Comparison of ENCODE assay signal across 8 cellular contexts in genomic region chr18:9102391-9103216, GRCh38. TPM values are rescaled to one million over a fixed set of nuclear protein-coding genes. Genes with fewer than 3 reads are reported as not detected.
A peak's percentile ranks its signal among the peaks of the same experiment; 100 is the strongest.
DNase-seq lines count a peak whose midpoint lies in the region; ATAC-seq, FAIRE-seq and TF ChIP-seq lines count a peak whose summit lies in the region.

NDUFV2 (plus strand) TSS chr18:9102699; CDS start chr18:9102744, 45 bp downstream.

- H2AFZ ChIP-seq in neuronal stem cell (ENCODE audit: low read length), result peak within 1 kb of the TSS; percentile 90

- H3K27ac ChIP-seq in neuronal stem cell (replicated peaks; ENCODE audit: low read length), result peak within 1 kb of the TSS; percentile 52
- peak within 1 kb of the TSS; percentile 95 for H3K27ac ChIP-seq in subcutaneous abdominal adipose tissue (ENCODE audit: low read depth, low read length)

- CTCF ChIA-PET in activated naive CD4-positive, alpha-beta T cell treated with anti-CD3 and anti-CD28 coated beads for 36 hours (lab: Charles Lee), result interaction anchor here (0.7 to 3.0 kb wide), 11 partner anchors 9 to 465 kb away, joined by 3 to 13 read pairs (median 4); no protein-coding TSS in a partner anchor

- no peak within 1 kb of the TSS for H2AK5ac ChIP-seq in neuronal stem cell (ENCODE audit: low read depth, low read length)

- H3K9me3 Mint-ChIP-seq in activated naive CD4-positive, alpha-beta T cell treated with anti-CD3 and anti-CD28 coated beads for 36 hours, result no peaks in the 10 kb centered on the region

- no peak within 1 kb of the TSS for H4K91ac ChIP-seq in neuronal stem cell (ENCODE audit: low read depth, low read length, poor library complexity)

- H2BK12ac ChIP-seq in neuronal stem cell (ENCODE audit: low read length), result no peak within 1 kb of the TSS

- peaks cover 43% of the 10 kb centered on the region for H3K36me3 Mint-ChIP-seq in activated naive CD4-positive, alpha-beta T cell treated with anti-CD3 and anti-CD28 coated beads for 36 hours (ENCODE audit: low read depth)

- H3K27ac Mint-ChIP-seq in activated naive CD4-positive, alpha-beta T cell treated with anti-CD3 and anti-CD28 coated beads for 36 hours, result peak within 1 kb of the TSS; percentile 95

- H3K23ac ChIP-seq in neuronal stem cell (ENCODE audit: low read depth, low read length, poor library complexity), result peak within 1 kb of the TSS; percentile 70

- H3K9me3 ChIP-seq in neuronal stem cell (replicated peaks in 1 of 2; ENCODE audit: control insufficient read depth in 2 of 2, insufficient read depth in 1 of 2, low read depth in 1 of 2, low read length in 2 of 2), result no peaks in the 10 kb centered on the region
- no peaks in the 10 kb centered on the region for H3K9me3 ChIP-seq in subcutaneous abdominal adipose tissue (ENCODE audit: control insufficient read depth in 5 of 5, low read length in 5 of 5)

- no peaks in the 10 kb centered on the region for H3K79me1 ChIP-seq in neuronal stem cell (ENCODE audit: low read depth, low read length)

- ATAC-seq in HG02571 (IDR thresholded peaks at IDR 0.05; ENCODE audit: unreplicated experiment), result peak; percentile 89

- intact Hi-C loops in activated naive CD4-positive, alpha-beta T cell treated with anti-CD3 and anti-CD28 coated beads for 36 hours (cut with micrococcal nuclease), result loop anchor here (1.0 to 10.0 kb wide), 13 partner anchors 8 to 1422 kb away; partner anchors contain the start of genes ANKRD12, NAPG, PPP4R1 and TWSG1

- no peak within 1 kb of the TSS for H3K14ac ChIP-seq in neuronal stem cell (ENCODE audit: low read length)

- TF ChIP-seq CTCF in GM06990 (IDR thresholded peaks at IDR 0.05; ENCODE audit: insufficient read depth, low read length, poor library complexity, severe bottlenecking) (no peak), NB4 (IDR thresholded peaks at IDR 0.05; ENCODE audit: low read depth, low read length) (no peak)

- no peak for FAIRE-seq in frontal cortex (lab: Jason Lieb, UNC)

- peaks cover 4 to 25% of the 10 kb centered on the region in 2 donors for H3K4me1 ChIP-seq in neuronal stem cell (ENCODE audit: control insufficient read depth in 2 of 2, insufficient read depth in 1 of 2, low read depth in 1 of 2, low read length in 2 of 2)
- H3K4me1 ChIP-seq in subcutaneous abdominal adipose tissue (ENCODE audit: control insufficient read depth in 5 of 5, insufficient read depth in 5 of 5, low read length in 5 of 5), result peaks cover 4 to 57% (median 48%) of the 10 kb centered on the region in 5 donors

- peak within 1 kb of the TSS; percentile 81 for H3K4me3 Mint-ChIP-seq in activated naive CD4-positive, alpha-beta T cell treated with anti-CD3 and anti-CD28 coated beads for 36 hours

- no peaks in the 10 kb centered on the region; the same call in 1 of the 2 replicates for H3K36me3 ChIP-seq in GM06990 (ENCODE audit: control insufficient read depth, insufficient read depth, low read length)
- H3K36me3 ChIP-seq in neuronal stem cell (replicated peaks in 1 of 2; ENCODE audit: control insufficient read depth in 2 of 2, insufficient read depth in 2 of 2, low read length in 2 of 2), result peaks cover 0 to 34% of the 10 kb centered on the region in 2 donors
- H3K36me3 ChIP-seq in subcutaneous abdominal adipose tissue (ENCODE audit: control insufficient read depth in 5 of 5, insufficient read depth in 5 of 5, low read length in 5 of 5), result no peaks in the 10 kb centered on the region

- TF ChIP-seq POLR2A in NB4 (IDR thresholded peaks at IDR 0.05; ENCODE audit: extremely low read depth, insufficient read length), result peak; percentile 62

- no peak within 1 kb of the TSS for H2BK120ac ChIP-seq in neuronal stem cell (ENCODE audit: low read depth, low read length)

- H3K9ac ChIP-seq in neuronal stem cell (ENCODE audit: low read depth, low read length, poor library complexity) (peak within 1 kb of the TSS; percentile 75), subcutaneous abdominal adipose tissue (ENCODE audit: low read length in 5 of 5) (peak within 1 kb of the TSS; percentile 20 to 95 (median 81))

- peaks cover 43% of the 10 kb centered on the region for H3K4me1 Mint-ChIP-seq in activated naive CD4-positive, alpha-beta T cell treated with anti-CD3 and anti-CD28 coated beads for 36 hours (ENCODE audit: low read depth)

- WGBS in neuronal stem cell (ENCODE audit: extremely low coverage in 2 of 2, insufficient read length in 2 of 2, insufficient replicate concordance in 1 of 2), 2 donors, result no CpG with 5 or more reads among the region's 66 CpGs

- peak within 1 kb of the TSS; percentile 46 for H3K4me2 ChIP-seq in neuronal stem cell (ENCODE audit: insufficient read depth, low read length, poor library complexity, severe bottlenecking)

- no peak within 1 kb of the TSS for H4K8ac ChIP-seq in neuronal stem cell (ENCODE audit: low read depth, low read length)

- no peak within 1 kb of the TSS for H2BK5ac ChIP-seq in neuronal stem cell (ENCODE audit: low read length)

- H3K27me3 ChIP-seq in GM06990 (replicated peaks; ENCODE audit: control insufficient read depth, insufficient read depth, low read length), result no peaks in the 10 kb centered on the region
- H3K27me3 ChIP-seq in neuronal stem cell (ENCODE audit: control insufficient read depth in 3 of 3, insufficient read depth in 3 of 3, low read depth in 1 of 3, low read length in 3 of 3), result no peaks in the 10 kb centered on the region
- no peaks in the 10 kb centered on the region for H3K27me3 ChIP-seq in subcutaneous abdominal adipose tissue (ENCODE audit: control insufficient read depth in 5 of 5, insufficient read depth in 4 of 5, low read length in 5 of 5)

- DNase-seq in GM06990 (ENCODE audit: extremely low read depth, insufficient read length) (peak; percentile 99), NB4 (ENCODE audit: low read depth) (peak; percentile 98), SK-N-DZ (ENCODE audit: low spot score) (peak; percentile 91), frontal cortex (ENCODE audit: low spot score in 2 of 2) (peak; percentile 92 to 93), neuronal stem cell (ENCODE audit: low spot score) (peak; percentile 92)
- peak; percentile 98 for DNase-seq in activated naive CD4-positive, alpha-beta T cell treated with anti-CD3 and anti-CD28 coated beads for 36 hours

- no peaks in the 10 kb centered on the region for H3K27me3 Mint-ChIP-seq in activated naive CD4-positive, alpha-beta T cell treated with anti-CD3 and anti-CD28 coated beads for 36 hours (ENCODE audit: low read depth)

- no peak within 1 kb of the TSS for H3K4ac ChIP-seq in neuronal stem cell (ENCODE audit: low read length)

- no peak within 1 kb of the TSS for H2BK15ac ChIP-seq in neuronal stem cell (ENCODE audit: low read length)

- peak within 1 kb of the TSS; percentile 85 for H3K18ac ChIP-seq in neuronal stem cell (ENCODE audit: low read length)

- H3K4me3 ChIP-seq in GM06990 (replicated peaks; ENCODE audit: low read depth, low read length) (peak within 1 kb of the TSS; percentile 97), NB4 (ENCODE audit: low read depth, low read length) (peak within 1 kb of the TSS; percentile 99), neuronal stem cell (ENCODE audit: low read length in 2 of 2) (peak within 1 kb of the TSS; percentile 78 to 92), subcutaneous abdominal adipose tissue (ENCODE audit: low read depth in 1 of 5, low read length in 5 of 5) (peak within 1 kb of the TSS; percentile 73 to 92 (median 88))

RNA-seq across cellular contexts. Expression of gene NDUFV2, which starts in this region (rescaled TPM):
- polyA plus RNA-seq in SK-N-DZ (2014; cell fraction: cytosol; rRNA removed), result 230 and 256 TPM in 2 replicates
- 129 and 141 TPM in 2 replicates for polyA plus RNA-seq in SK-N-DZ (2014; cell fraction: nucleus; rRNA removed)
- total RNA-seq in activated naive CD4-positive, alpha-beta T cell treated with anti-CD3 and anti-CD28 coated beads for 36 hours, result 100 to 1,000 TPM; 290 to 303 TPM
- total RNA-seq in frontal cortex, result 85.2 TPM
- polyA plus RNA-seq in neuronal stem cell (2013, experiment 1 of 2), result 208 TPM
- polyA plus RNA-seq in neuronal stem cell (2013, experiment 2 of 2), result 218 TPM

Comparison
In these comparisons a context has a peak if more than half of its experiments do, and no peak if none do; other contexts are left out.
1. Peak in every context shown above with its lines: DNase-seq, ATAC-seq, H3K4me3 ChIP-seq and H3K27ac ChIP-seq.